In the genomic region with DNA sequence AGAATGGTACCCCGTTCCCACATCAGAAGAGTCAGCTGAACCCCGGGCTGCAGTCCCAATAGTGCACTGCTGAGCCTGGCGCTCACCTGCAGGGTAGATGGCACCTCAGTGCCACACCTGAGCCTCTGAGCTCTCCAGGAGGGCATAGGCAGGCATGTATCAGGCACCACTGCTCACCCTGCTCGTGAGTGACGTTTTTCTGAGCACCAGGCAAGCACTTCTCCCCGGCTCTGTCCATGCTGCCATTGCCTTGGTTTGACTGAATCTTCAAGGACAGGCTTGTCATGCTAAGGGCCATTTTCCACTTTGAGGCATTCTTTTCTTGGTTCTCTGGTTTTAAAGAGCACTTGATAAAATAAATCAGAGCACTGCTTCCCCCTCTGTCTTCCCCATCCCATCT, we compare ENCODE assay signal across 29 cellular contexts.
"Had no signal": no experiment of that assay in that cellular context is flagged by ENCODE, and none has a peak within 500 bp of the region (broad histone marks: within the 10 kb centered on the region; RNA-seq: fewer than 3 reads in every experiment).

No MANE protein-coding gene starts in this region.

- H3K4me1 ChIP-seq: adrenal gland, body of pancreas, foreskin keratinocyte had no signal

- H3K27ac ChIP-seq: adrenal gland, body of pancreas, esophagus muscularis mucosa, foreskin keratinocyte, gastrocnemius medialis, heart left ventricle had no signal

- H3K4me3 ChIP-seq: adrenal gland, body of pancreas, esophagus muscularis mucosa, gastrocnemius medialis, heart left ventricle had no signal

- H3K36me3 ChIP-seq: adrenal gland, esophagus muscularis mucosa, gastrocnemius medialis, heart left ventricle had no signal

- ATAC-seq: activated CD4-positive, alpha-beta T cell treated with anti-CD3 and anti-CD28 coated beads for 36 hours; activated CD8-positive, alpha-beta memory T cell treated with anti-CD3 and anti-CD28 coated beads, Interleukin-2, amount 10 ng/mL, durations not matched to agents 7 days and 5 days; activated CD8-positive, alpha-beta T cell treated with anti-CD3 and anti-CD28 coated beads, Interleukin-2, amount 10 ng/mL, durations not matched to agents 7 days and 5 days; activated naive CD8-positive, alpha-beta T cell treated with anti-CD3 and anti-CD28 coated beads, Interleukin-2, amount 50 U/mL, for 24 hours; body of pancreas; effector memory CD8-positive, alpha-beta T cell; foreskin keratinocyte; gastrocnemius medialis; heart left ventricle had no signal

- H3K27me3 ChIP-seq: adrenal gland, body of pancreas, gastrocnemius medialis, heart left ventricle had no signal

- H3K9me3 ChIP-seq: adrenal gland, body of pancreas, esophagus muscularis mucosa, gastrocnemius medialis, heart left ventricle had no signal

- DNase-seq: activated CD4-positive, alpha-beta memory T cell treated with anti-CD3 and anti-CD28 coated beads for 36 hours; activated CD4-positive, alpha-beta T cell treated with anti-CD3 and anti-CD28 coated beads for 36 hours; activated CD4-positive, alpha-beta T cell treated with anti-CD3 and anti-CD28 coated beads, Interleukin-2, amount 10 ng/mL, durations not matched to agents 24 days and 14 days; activated CD4-positive, CD25-positive, alpha-beta regulatory T cell; activated CD4-positive, CD25-positive, alpha-beta regulatory T cell treated with anti-CD3 and anti-CD28 coated beads, Interleukin-2, amount 50 U/mL, for 72 hours; activated CD8-positive, alpha-beta memory T cell treated with anti-CD3 and anti-CD28 coated beads, Interleukin-2, amount 10 ng/mL, durations not matched to agents 7 days and 5 days; activated CD8-positive, alpha-beta memory T cell treated with anti-CD3 and anti-CD28 coated beads, Interleukin-2, amount 50 U/mL, for 4 hours; activated CD8-positive, alpha-beta T cell treated with anti-CD3 and anti-CD28 coated beads, Interleukin-2, amount 10 ng/mL, durations not matched to agents 7 days and 5 days; activated effector memory CD4-positive, alpha-beta T cell treated with anti-CD3 and anti-CD28 coated beads, Interleukin-2, amount 50 U/mL, for 16 hours; activated naive CD4-positive, alpha-beta T cell treated with anti-CD3 and anti-CD28 coated beads for 36 hours; activated naive CD8-positive, alpha-beta T cell treated with anti-CD3 and anti-CD28 coated beads for 36 hours; activated naive CD8-positive, alpha-beta T cell treated with anti-CD3 and anti-CD28 coated beads, Interleukin-2, amount 50 U/mL, for 24 hours; activated T-cell treated with anti-CD3 and anti-CD28 coated beads, Interleukin-2, amount 50 U/mL, for 1 hour; activated T-cell treated with anti-CD3 and anti-CD28 coated beads, Interleukin-2, amount 50 U/mL, for 48 hours; adrenal gland; amygdala; body of pancreas; caudate nucleus; cortex of kidney; dermis blood vessel endothelial cell; effector CD4-positive, alpha-beta T cell; effector memory CD8-positive, alpha-beta T cell; erythroblast; foreskin keratinocyte; gastrocnemius medialis; glutamatergic neuron; T-helper 2 cell had no signal
